19 cellular contexts compared by ENCODE assay signal in genomic region chr19:43552198-43552450, GRCh38. TPM values are rescaled to one million over a fixed set of nuclear protein-coding genes. Genes with fewer than 3 reads are reported as not detected.
DNase-seq lines count a peak whose midpoint lies in the region; ATAC-seq and TF ChIP-seq lines count a peak whose summit lies in the region.
"Had no signal": no experiment of that assay in that cellular context is flagged by ENCODE, and none has a peak within 500 bp of the region (broad histone marks: within the 10 kb centered on the region; RNA-seq: fewer than 3 reads in every experiment).

No MANE protein-coding gene starts in this region.

- DNase-seq in A673 (ENCODE audit: low spot score) (no peak), osteoblast (ENCODE audit: insufficient read length, low spot score, missing footprints) (peak; percentile 70), mesothelial cell of epicardium (ENCODE audit: low spot score in 2 of 2, unreplicated experiment in 2 of 2) (no peak), osteocyte (ENCODE audit: extremely low spot score, unreplicated experiment) (no peak)
- DNase-seq: C1 segment of cervical spinal cord; Calu3; CD4-positive, alpha-beta memory T cell; COR-L47; DMS53; DMS79 treated with DMSO at 0.1 percent for 48 hours; GF-D8; GOT3 had no signal

- H3K36me3 ChIP-seq in A673 (ENCODE audit: insufficient read depth, low read length, poor library complexity, severe bottlenecking): peaks cover 35% of the 10 kb centered on the region
- H3K36me3 ChIP-seq in BLaER1: peaks cover 82% of the 10 kb centered on the region
- peaks cover 41% of the 10 kb centered on the region for H3K36me3 ChIP-seq in osteoblast (ENCODE audit: insufficient read depth, low read length)

- TF ChIP-seq CTCF in A673 (conservative IDR thresholded peaks at IDR 0.05; ENCODE audit: low read depth, low read length) (no peak), osteoblast (IDR thresholded peaks at IDR 0.05; ENCODE audit: extremely low read depth, low read depth, low read length) (no peak), mesothelial cell of epicardium (IDR thresholded peaks at IDR 0.05; ENCODE audit: unreplicated experiment) (no peak), osteocyte (IDR thresholded peaks at IDR 0.05) (no peak)

- H3K4me1 Mint-ChIP-seq in mesothelial cell of epicardium (no peaks in the 10 kb centered on the region), osteocyte (ENCODE audit: unreplicated experiment) (no peaks in the 10 kb centered on the region)

- H3K27me3 Mint-ChIP-seq in mesothelial cell of epicardium (ENCODE audit: low read depth) (no peaks in the 10 kb centered on the region), osteocyte (ENCODE audit: unreplicated experiment) (no peaks in the 10 kb centered on the region)
- H3K27me3 Mint-ChIP-seq: B cell; CD4-positive, alpha-beta memory T cell had no signal

- no peaks in the 10 kb centered on the region for H3K9me3 ChIP-seq in A673 (ENCODE audit: low read depth, low read length, poor library complexity, severe bottlenecking)
- no peaks in the 10 kb centered on the region for H3K9me3 ChIP-seq in BLaER1
- H3K9me3 ChIP-seq in osteoblast (ENCODE audit: low read depth, low read length): no peaks in the 10 kb centered on the region
- H3K9me3 ChIP-seq: HAP-1 had no signal

- CTCF ChIA-PET in A673 (lab: Charles Lee): no interaction called here

- H3K36me3 Mint-ChIP-seq in mesothelial cell of epicardium (peaks cover 30% of the 10 kb centered on the region), osteocyte (ENCODE audit: unreplicated experiment) (peaks cover 26% of the 10 kb centered on the region)

- H3K27me3 ChIP-seq in A673 (replicated peaks; ENCODE audit: insufficient read depth, low read depth, low read length, poor library complexity) (no peaks in the 10 kb centered on the region), BLaER1 (no peaks in the 10 kb centered on the region), osteoblast (ENCODE audit: insufficient read depth, low read length) (no peaks in the 10 kb centered on the region)

- H3K27ac Mint-ChIP-seq in mesothelial cell of epicardium (no peak overlapping the region), osteocyte (ENCODE audit: unreplicated experiment) (no peak overlapping the region)
- H3K27ac Mint-ChIP-seq: B cell had no signal

- no peaks in the 10 kb centered on the region for H3K9me3 Mint-ChIP-seq in mesothelial cell of epicardium
- no peaks in the 10 kb centered on the region for H3K9me3 Mint-ChIP-seq in osteocyte (ENCODE audit: unreplicated experiment)
- H3K9me3 Mint-ChIP-seq: CD4-positive, alpha-beta memory T cell had no signal

- POLR2A ChIA-PET in A673 (lab: Charles Lee; ENCODE audit: low non-redundant PET): no interaction called here

- intact Hi-C loops in A673 (cut with micrococcal nuclease; ENCODE audit: unreplicated experiment): no loop called here

- H3K4me3 Mint-ChIP-seq in mesothelial cell of epicardium (no peak overlapping the region), osteocyte (ENCODE audit: unreplicated experiment) (no peak overlapping the region)
- H3K4me3 Mint-ChIP-seq: B cell; CD4-positive, alpha-beta memory T cell had no signal

- H3K4me1 ChIP-seq in A673 (ENCODE audit: insufficient read depth, low read length, poor library complexity, severe bottlenecking) (peaks cover 26% of the 10 kb centered on the region), BLaER1 (peaks cover 34% of the 10 kb centered on the region), osteoblast (ENCODE audit: insufficient read depth, low read length) (no peaks in the 10 kb centered on the region)

- ATAC-seq in GM21526 (IDR thresholded peaks at IDR 0.05; ENCODE audit: low FRiP score, unreplicated experiment): no peak

- H4K20me1 ChIP-seq in BLaER1: no peaks in the 10 kb centered on the region
- H4K20me1 ChIP-seq in osteoblast (ENCODE audit: insufficient read depth, low read length): peaks cover 3% of the 10 kb centered on the region

- H3K4me3 ChIP-seq in A673 (ENCODE audit: low read depth, low read length, poor library complexity, severe bottlenecking): no peak overlapping the region
- no peak overlapping the region for H3K4me3 ChIP-seq in BLaER1
- no peak overlapping the region for H3K4me3 ChIP-seq in osteoblast (ENCODE audit: insufficient read depth, low read length)
- H3K4me3 ChIP-seq: HAP-1 had no signal

- H3K9ac ChIP-seq in BLaER1: peak overlapping the region; percentile 48; the same call in 1 of the 2 replicates

- BruUV-seq in A673 (replicated peaks; lab: Mats Ljungman, UMichigan): no TSS peak

- no peak overlapping the region for H2AFZ ChIP-seq in osteoblast (ENCODE audit: low read length)

- H3K4me2 ChIP-seq in BLaER1: peak overlapping the region; percentile 61; the same call in 1 of the 2 replicates
- H3K4me2 ChIP-seq in osteoblast (ENCODE audit: insufficient read depth, low read length): no peak overlapping the region

- H3K79me2 ChIP-seq in osteoblast (ENCODE audit: insufficient read depth, low read length): peaks cover 8% of the 10 kb centered on the region

- H3K27ac ChIP-seq in A673 (ENCODE audit: low read depth, low read length, poor library complexity, severe bottlenecking) (peak overlapping the region; percentile 70), BLaER1 (peak overlapping the region; percentile 74), osteoblast (ENCODE audit: low read depth, low read length) (no peak overlapping the region)

RNA-seq across cellular contexts. Expression of gene ZNF575, which starts 19.1 kb away (rescaled TPM):
- total RNA-seq in A673 (2021) (2.8 and 3.1 TPM in 2 replicates), osteoblast (0.29 and 0.72 TPM in 2 replicates), mesothelial cell of epicardium (2.3 to 2.8 TPM (median 2.6 TPM) in 3 replicates), osteocyte (6.5 and 6.9 TPM in 2 replicates)
- total RNA-seq: Daoy, G401 had no signal

RNA-seq across cellular contexts. Expression of gene XRCC1, which starts 23.2 kb away (rescaled TPM):
- total RNA-seq in A673 (2021): 69.4 and 86.0 TPM in 2 replicates
- total RNA-seq in osteoblast: 21.4 and 22.7 TPM in 2 replicates
- 52.3 to 58.5 TPM (median 56.1 TPM) in 3 replicates for total RNA-seq in mesothelial cell of epicardium
- total RNA-seq in osteocyte: 37.1 and 43.2 TPM in 2 replicates

RNA-seq across cellular contexts. Expression of gene PINLYP, which starts 23.5 kb away (rescaled TPM):
- total RNA-seq in A673 (2021): 14.3 and 15.6 TPM in 2 replicates
- total RNA-seq in osteoblast: 0.72 and 2.9 TPM in 2 replicates
- total RNA-seq in mesothelial cell of epicardium: 12.6 to 14.5 TPM (median 13.8 TPM) in 3 replicates
- 0.91 and 1.2 TPM in 2 replicates for total RNA-seq in osteocyte
- total RNA-seq: A172 had no signal

RNA-seq across cellular contexts. Expression of gene ETHE1, which starts 25.1 kb away (rescaled TPM):
- total RNA-seq in A673 (2021) (8.8 and 15.3 TPM in 2 replicates), osteoblast (42.7 and 52.1 TPM in 2 replicates), mesothelial cell of epicardium (26.8 to 29.0 TPM (median 27.9 TPM) in 3 replicates), osteocyte (41.8 and 42.3 TPM in 2 replicates)

RNA-seq across cellular contexts. Expression of gene IRGQ, which starts 43.8 kb away (rescaled TPM):
- total RNA-seq in A673 (2021) (34.1 and 37.7 TPM in 2 replicates), osteoblast (18.9 and 23.2 TPM in 2 replicates), mesothelial cell of epicardium (41.1 to 42.2 TPM (median 41.4 TPM) in 3 replicates), osteocyte (40.9 and 45.9 TPM in 2 replicates)
